Comparison of ENCODE assay signal across 8 cellular contexts in the genomic region with DNA sequence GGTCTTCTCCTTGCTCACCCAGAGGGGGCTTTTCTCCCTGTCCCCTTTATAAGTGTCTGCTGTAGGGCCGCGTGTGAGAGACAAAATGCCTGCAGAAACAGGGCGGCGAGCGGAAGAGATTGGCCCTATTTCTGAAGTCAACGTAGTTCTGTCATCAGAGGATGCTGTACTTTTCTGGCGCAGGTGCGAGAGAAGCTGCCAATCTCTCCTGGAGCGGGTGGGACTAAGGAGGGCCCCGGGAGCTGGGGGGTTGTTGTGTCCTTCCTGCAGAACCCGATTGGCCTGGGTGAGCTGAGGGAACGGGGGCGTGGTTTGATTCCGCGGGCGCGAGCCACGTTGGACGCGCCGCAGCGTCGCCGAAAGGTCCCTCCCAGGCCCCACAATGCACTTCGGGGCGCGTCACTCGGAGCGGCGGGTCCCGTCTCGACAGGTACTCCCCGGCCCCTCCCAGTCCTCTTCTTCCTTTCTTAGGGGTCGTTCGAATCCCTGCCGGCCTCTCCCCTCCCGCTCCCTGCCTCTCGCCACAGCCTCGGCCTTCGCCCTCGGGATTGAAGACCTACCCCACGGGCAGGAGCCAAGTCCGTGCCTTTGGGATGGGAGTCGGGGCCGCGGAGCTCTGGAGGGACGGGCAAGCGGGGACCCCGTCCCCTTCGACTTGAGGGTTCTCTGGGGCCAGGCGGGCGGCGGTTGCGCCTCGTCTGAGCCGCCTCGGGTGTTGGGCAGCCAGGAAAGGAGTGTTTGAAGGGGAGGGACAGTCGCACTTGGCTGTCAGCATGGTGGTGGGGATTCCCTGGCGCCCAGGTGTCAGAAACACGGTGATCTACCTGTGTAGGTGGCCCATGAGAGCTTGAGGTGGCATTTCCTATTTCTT. TPM values are rescaled to one million over a fixed set of nuclear protein-coding genes. Genes with fewer than 3 reads are reported as not detected.
DNase-seq lines count a peak whose midpoint lies in the region; ATAC-seq, FAIRE-seq and TF ChIP-seq lines count a peak whose summit lies in the region.

A gene with protein sequence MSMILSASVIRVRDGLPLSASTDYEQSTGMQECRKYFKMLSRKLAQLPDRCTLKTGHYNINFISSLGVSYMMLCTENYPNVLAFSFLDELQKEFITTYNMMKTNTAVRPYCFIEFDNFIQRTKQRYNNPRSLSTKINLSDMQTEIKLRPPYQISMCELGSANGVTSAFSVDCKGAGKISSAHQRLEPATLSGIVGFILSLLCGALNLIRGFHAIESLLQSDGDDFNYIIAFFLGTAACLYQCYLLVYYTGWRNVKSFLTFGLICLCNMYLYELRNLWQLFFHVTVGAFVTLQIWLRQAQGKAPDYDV (plus strand): TSS at position 387 of the 871 bp plus-strand sequence. CDS start 7,275 bp downstream, outside the sequence.

- peaks cover 22% of the 10 kb centered on the region for H3K4me1 ChIP-seq in Loucy (ENCODE audit: insufficient read depth, low read length, poor library complexity, severe bottlenecking)

- peak within 1 kb of the TSS; percentile 98 for H2AFZ ChIP-seq in Loucy (ENCODE audit: low read length)

- H3K4me2 ChIP-seq in Loucy (ENCODE audit: low read depth, low read length, poor library complexity, severe bottlenecking), result peak within 1 kb of the TSS; percentile 87

- no peaks in the 10 kb centered on the region for H3K9me2 ChIP-seq in Loucy (replicated peaks; ENCODE audit: low read depth, low read length)

- peak within 1 kb of the TSS; percentile 94 for H3K27ac Mint-ChIP-seq in nephron progenitor cell
- H3K27ac Mint-ChIP-seq in stimulated activated naive CD8-positive, alpha-beta T cell treated with anti-CD3 and anti-CD28 coated beads, Interleukin-15, amount 100 ng/mL, for 72 hours, result peak within 1 kb of the TSS; percentile 98 to 100

- no peak for TF ChIP-seq CTCF in Loucy (conservative IDR thresholded peaks at IDR 0.05; ENCODE audit: low read length)
- TF ChIP-seq CTCF in fibroblast of the aortic adventitia (IDR thresholded peaks at IDR 0.05; ENCODE audit: insufficient read depth, low read length), result no peak
- TF ChIP-seq CTCF in nephron progenitor cell (IDR thresholded peaks at IDR 0.05), result no peak

- H3K36me3 ChIP-seq in Loucy (ENCODE audit: insufficient read depth, low read length), result no peaks in the 10 kb centered on the region

- peak within 1 kb of the TSS; percentile 87 for H3K4me3 Mint-ChIP-seq in nephron progenitor cell
- peak within 1 kb of the TSS; percentile 91 to 99 for H3K4me3 Mint-ChIP-seq in stimulated activated naive CD8-positive, alpha-beta T cell treated with anti-CD3 and anti-CD28 coated beads, Interleukin-15, amount 100 ng/mL, for 72 hours

- peaks cover 16% of the 10 kb centered on the region for H4K20me1 ChIP-seq in Loucy (ENCODE audit: insufficient read depth, low read length, poor library complexity, severe bottlenecking)

- peaks cover 20% of the 10 kb centered on the region for H3K9me3 Mint-ChIP-seq in nephron progenitor cell
- H3K9me3 Mint-ChIP-seq in stimulated activated naive CD8-positive, alpha-beta T cell treated with anti-CD3 and anti-CD28 coated beads, Interleukin-15, amount 100 ng/mL, for 72 hours, result peaks cover 9 to 11% of the 10 kb centered on the region in 2 donors

- peak within 1 kb of the TSS; percentile 96 for H3K9ac ChIP-seq in Loucy (ENCODE audit: low read depth, low read length, poor library complexity, severe bottlenecking)

- peak; percentile 98 for FAIRE-seq in H54 (lab: Jason Lieb, UNC)

- H3K79me2 ChIP-seq in Loucy (ENCODE audit: insufficient read depth, low read length), result peaks cover 40% of the 10 kb centered on the region

- H3K27me3 ChIP-seq in Loucy (ENCODE audit: insufficient read depth, low read length, poor library complexity, severe bottlenecking), result no peaks in the 10 kb centered on the region

- peaks cover 2% of the 10 kb centered on the region for H3K27me3 Mint-ChIP-seq in nephron progenitor cell (ENCODE audit: low read depth, poor library complexity)
- H3K27me3 Mint-ChIP-seq in stimulated activated naive CD8-positive, alpha-beta T cell treated with anti-CD3 and anti-CD28 coated beads, Interleukin-15, amount 100 ng/mL, for 72 hours, result no peaks in the 10 kb centered on the region

- ATAC-seq in stimulated activated naive CD8-positive, alpha-beta T cell treated with anti-CD3 and anti-CD28 coated beads, Interleukin-15, amount 100 ng/mL, for 72 hours, result peak; percentile 99

- H3K9me3 ChIP-seq in Loucy (ENCODE audit: insufficient read depth, low read depth, low read length), result no peaks in the 10 kb centered on the region

- TF ChIP-seq POLR2A in H54 (IDR thresholded peaks at IDR 0.05; ENCODE audit: low read depth, low read length) (peak; percentile 77), Raji (IDR thresholded peaks at IDR 0.05; ENCODE audit: insufficient read depth, low read depth, low read length) (peak; percentile 73)

- H3F3A ChIP-seq in Loucy (ENCODE audit: low read depth), result no peaks in the 10 kb centered on the region

- DNase-seq in EL (peak; percentile 93), H54 (ENCODE audit: insufficient read length, low spot score) (peak; percentile 94), fibroblast of the aortic adventitia (ENCODE audit: low read depth) (peak; percentile 86), nephron progenitor cell (peak; percentile 92)
- peak; percentile 87 for DNase-seq in activated T-helper 9 cell treated with anti-CD3 and anti-CD28 coated beads, Interleukin-2, amount 50 U/mL, for 16 hours (ENCODE audit: low read depth)
- DNase-seq in stimulated activated naive CD8-positive, alpha-beta T cell treated with anti-CD3 and anti-CD28 coated beads, Interleukin-15, amount 100 ng/mL, for 72 hours, result peak; percentile 90 to 96

- peaks cover 8% of the 10 kb centered on the region for H3K4me1 Mint-ChIP-seq in nephron progenitor cell
- H3K4me1 Mint-ChIP-seq in stimulated activated naive CD8-positive, alpha-beta T cell treated with anti-CD3 and anti-CD28 coated beads, Interleukin-15, amount 100 ng/mL, for 72 hours, result peaks cover 18% of the 10 kb centered on the region

- H3K36me3 Mint-ChIP-seq in nephron progenitor cell (ENCODE audit: low read depth), result peaks cover 5% of the 10 kb centered on the region

- H3K4me3 ChIP-seq in Loucy (ENCODE audit: low read length, poor library complexity, severe bottlenecking) (peak within 1 kb of the TSS; percentile 94), fibroblast of the aortic adventitia (ENCODE audit: low read depth, low read length) (peak within 1 kb of the TSS; percentile 95)

RNA-seq across cellular contexts. Expression of the gene that starts here (rescaled TPM):
- total RNA-seq in fibroblast of the aortic adventitia (ENCODE audit: low replicate concordance), result 21.3 and 44.6 TPM in 2 replicates

Comparison
In these comparisons a context has a peak if more than half of its experiments do, and no peak if none do; other contexts are left out.
1. Peak in every context shown above with its lines: DNase-seq, ATAC-seq and H3K4me3 ChIP-seq.